ENCODE assay signal across 1 cellular context in the genomic region with DNA sequence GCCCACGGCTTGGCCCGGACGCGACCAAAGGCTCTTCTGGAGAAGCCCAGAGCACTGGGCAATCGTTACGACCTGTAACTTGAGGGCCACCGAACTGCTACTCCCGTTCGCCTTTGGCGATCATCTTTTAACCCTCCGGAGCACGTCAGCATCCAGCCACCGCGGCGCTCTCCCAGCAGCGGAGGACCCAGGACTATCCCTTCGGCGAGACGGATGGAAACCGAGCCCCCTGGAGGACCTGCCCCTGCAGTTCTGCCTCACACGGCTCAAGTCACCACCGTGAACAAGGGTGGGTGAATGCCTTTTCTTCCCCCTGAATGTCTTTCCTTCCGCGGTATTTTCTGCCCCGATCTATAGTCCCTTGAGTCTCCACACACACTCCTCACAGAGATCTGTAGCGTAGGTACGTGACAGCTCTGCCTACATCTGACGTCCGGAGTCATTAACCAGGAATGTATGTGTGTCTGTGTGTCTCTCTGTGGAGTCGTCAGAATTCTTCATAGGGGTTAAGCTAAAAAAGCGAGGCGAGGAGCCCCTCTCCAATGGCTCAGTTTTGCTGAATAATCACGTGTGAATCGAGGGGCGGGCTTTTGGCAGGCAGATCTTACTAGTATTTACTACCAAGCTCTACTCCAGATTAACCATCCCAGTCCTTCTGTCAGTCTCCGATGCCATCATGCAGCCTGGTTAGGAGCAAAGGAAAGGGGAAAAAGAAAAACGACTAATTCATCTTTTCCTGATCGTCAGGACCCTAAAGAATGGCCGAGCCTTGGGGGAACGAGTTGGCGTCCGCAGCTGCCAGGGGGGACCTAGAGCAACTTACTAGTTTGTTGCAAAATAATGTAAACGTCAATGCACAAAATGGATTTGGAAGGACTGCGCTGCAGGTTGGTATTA.
TF ChIP-seq lines count a peak whose summit lies in the region.

A gene (plus strand): TSS at position 635 of the 897 bp plus-strand sequence. CDS start 124 bp downstream, at position 759.

TF ChIP-seq in HepG2, 621 proteins besides CTCF, POLR2A, EP300 and RAD21 (continued from another document and continues in another):
- TF ChIP-seq, protein P1, sequence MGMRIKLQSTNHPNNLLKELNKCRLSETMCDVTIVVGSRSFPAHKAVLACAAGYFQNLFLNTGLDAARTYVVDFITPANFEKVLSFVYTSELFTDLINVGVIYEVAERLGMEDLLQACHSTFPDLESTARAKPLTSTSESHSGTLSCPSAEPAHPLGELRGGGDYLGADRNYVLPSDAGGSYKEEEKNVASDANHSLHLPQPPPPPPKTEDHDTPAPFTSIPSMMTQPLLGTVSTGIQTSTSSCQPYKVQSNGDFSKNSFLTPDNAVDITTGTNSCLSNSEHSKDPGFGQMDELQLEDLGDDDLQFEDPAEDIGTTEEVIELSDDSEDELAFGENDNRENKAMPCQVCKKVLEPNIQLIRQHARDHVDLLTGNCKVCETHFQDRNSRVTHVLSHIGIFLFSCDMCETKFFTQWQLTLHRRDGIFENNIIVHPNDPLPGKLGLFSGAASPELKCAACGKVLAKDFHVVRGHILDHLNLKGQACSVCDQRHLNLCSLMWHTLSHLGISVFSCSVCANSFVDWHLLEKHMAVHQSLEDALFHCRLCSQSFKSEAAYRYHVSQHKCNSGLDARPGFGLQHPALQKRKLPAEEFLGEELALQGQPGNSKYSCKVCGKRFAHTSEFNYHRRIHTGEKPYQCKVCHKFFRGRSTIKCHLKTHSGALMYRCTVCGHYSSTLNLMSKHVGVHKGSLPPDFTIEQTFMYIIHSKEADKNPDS (CRISPR knock-in tag; IDR thresholded peaks at IDR 0.05), result no peak
- TF ChIP-seq ZSCAN21 (CRISPR knock-in tag; IDR thresholded peaks at IDR 0.05; ENCODE audit: borderline replicate concordance) (0 out of 2 replicates have a peak, but pooled peaks have one; percentile 21), IRF2 (CRISPR knock-in tag; IDR thresholded peaks at IDR 0.05) (0 out of 2 replicates have a peak, but pooled peaks have one; percentile 17), POGZ (CRISPR knock-in tag; IDR thresholded peaks at IDR 0.05) (no peak), FOXO1 (CRISPR knock-in tag; IDR thresholded peaks at IDR 0.05) (0 out of 2 replicates have a peak, but pooled peaks have one; percentile 27), KMT2B (CRISPR knock-in tag; IDR thresholded peaks at IDR 0.05) (peak; percentile 71; the same call in 1 of the 2 replicates), ZNF138 (CRISPR knock-in tag; IDR thresholded peaks at IDR 0.05; ENCODE audit: low read depth) (no peak), NFE2 (CRISPR knock-in tag; IDR thresholded peaks at IDR 0.05) (no peak), KDM5A (IDR thresholded peaks at IDR 0.05; ENCODE audit: borderline replicate concordance, low read length) (peak; percentile 37; the same call in 1 of the 2 replicates), CREB1 (IDR thresholded peaks at IDR 0.05) (no peak), CREB1 (CRISPR knock-in tag; IDR thresholded peaks at IDR 0.05) (0 out of 2 replicates have a peak, but pooled peaks have one; percentile 42), ZSCAN31 (CRISPR knock-in tag; IDR thresholded peaks at IDR 0.05; ENCODE audit: low read depth) (peak; percentile 16; the same call in 1 of the 2 replicates), MAFF (IDR thresholded peaks at IDR 0.05; ENCODE audit: low read depth, low read length) (peak; percentile 43; the same call in 1 of the 2 replicates), HMGA1 (CRISPR knock-in tag; conservative IDR thresholded peaks at IDR 0.05) (no peak), RORA (CRISPR knock-in tag; IDR thresholded peaks at IDR 0.05) (no peak), RBM39 (IDR thresholded peaks at IDR 0.05; ENCODE audit: low read depth, low read length, poor library complexity, severe bottlenecking) (no peak), ZMAT3 (CRISPR knock-in tag; conservative IDR thresholded peaks at IDR 0.05) (0 out of 2 replicates have a peak, but pooled peaks have one; percentile 26), HDAC2 (CRISPR knock-in tag; IDR thresholded peaks at IDR 0.05) (no peak), SAP130 (CRISPR knock-in tag; IDR thresholded peaks at IDR 0.05; ENCODE audit: low read depth) (peak; percentile 76), CCDC6 (CRISPR knock-in tag; IDR thresholded peaks at IDR 0.05) (no peak), CEBPB (IDR thresholded peaks at IDR 0.05; ENCODE audit: borderline replicate concordance, low read depth, low read length) (peak; percentile 7; the same call in 1 of the 2 replicates), GTF2F1 (IDR thresholded peaks at IDR 0.05; ENCODE audit: low read length) (no peak), GFI1 (CRISPR knock-in tag; IDR thresholded peaks at IDR 0.05; ENCODE audit: borderline replicate concordance) (no peak), ZBTB20 (CRISPR knock-in tag; IDR thresholded peaks at IDR 0.05; ENCODE audit: borderline replicate concordance, low read depth) (0 out of 2 replicates have a peak, but pooled peaks have one; percentile 39), HOXA3 (CRISPR knock-in tag; IDR thresholded peaks at IDR 0.05) (no peak; the same call in none of the 2 replicates), ARID2 (CRISPR knock-in tag; IDR thresholded peaks at IDR 0.05; ENCODE audit: borderline replicate concordance) (0 out of 2 replicates have a peak, but pooled peaks have one; percentile 26), ZNF460 (CRISPR knock-in tag; IDR thresholded peaks at IDR 0.05; ENCODE audit: borderline replicate concordance) (no peak), ASH2L (IDR thresholded peaks at IDR 0.05; ENCODE audit: insufficient read length, low read depth, low read length) (peak; percentile 42), ZNF292 (CRISPR knock-in tag; IDR thresholded peaks at IDR 0.05; ENCODE audit: borderline replicate concordance, low read depth) (peak; percentile 78), SAFB2 (CRISPR knock-in tag; IDR thresholded peaks at IDR 0.05; ENCODE audit: borderline replicate concordance, low read depth) (no peak), GZF1 (CRISPR knock-in tag; IDR thresholded peaks at IDR 0.05) (no peak), ZNF501 (CRISPR knock-in tag; IDR thresholded peaks at IDR 0.05) (peak; percentile 71; the same call in 1 of the 2 replicates), ZNF616 (CRISPR knock-in tag; IDR thresholded peaks at IDR 0.05; ENCODE audit: low read depth) (peak; percentile 30; the same call in 1 of the 2 replicates), SP2 (CRISPR knock-in tag; IDR thresholded peaks at IDR 0.05) (no peak; the same call in 1 of the 2 replicates), ZNF607 (CRISPR knock-in tag; IDR thresholded peaks at IDR 0.05; ENCODE audit: borderline replicate concordance) (0 out of 2 replicates have a peak, but pooled peaks have one; percentile 23), FOXK1 (CRISPR knock-in tag; IDR thresholded peaks at IDR 0.05; ENCODE audit: borderline replicate concordance, low read depth) (no peak), RAD51 (IDR thresholded peaks at IDR 0.05; ENCODE audit: borderline replicate concordance) (no peak), SMARCE1 (IDR thresholded peaks at IDR 0.05; ENCODE audit: borderline replicate concordance) (no peak), ZNF205 (CRISPR knock-in tag; IDR thresholded peaks at IDR 0.05) (no peak), ZNF572 (CRISPR knock-in tag; IDR thresholded peaks at IDR 0.05) (peak; percentile 67), NRL (CRISPR knock-in tag; IDR thresholded peaks at IDR 0.05; ENCODE audit: borderline replicate concordance) (0 out of 2 replicates have a peak, but pooled peaks have one; percentile 70), MBNL3 (CRISPR knock-in tag; conservative IDR thresholded peaks at IDR 0.05) (no peak), PITX1 (CRISPR knock-in tag; IDR thresholded peaks at IDR 0.05) (0 out of 2 replicates have a peak, but pooled peaks have one; percentile 22), ZNF737 (CRISPR knock-in tag; IDR thresholded peaks at IDR 0.05; ENCODE audit: borderline replicate concordance) (peak; percentile 49; the same call in 1 of the 2 replicates), ZNF30 (CRISPR knock-in tag; IDR thresholded peaks at IDR 0.05) (no peak), ZNF749 (CRISPR knock-in tag; IDR thresholded peaks at IDR 0.05; ENCODE audit: borderline replicate concordance) (no peak), DR1 (CRISPR knock-in tag; IDR thresholded peaks at IDR 0.05) (no peak), NFKB2 (CRISPR knock-in tag; IDR thresholded peaks at IDR 0.05; ENCODE audit: borderline replicate concordance) (no peak)
- TF ChIP-seq, protein P2, sequence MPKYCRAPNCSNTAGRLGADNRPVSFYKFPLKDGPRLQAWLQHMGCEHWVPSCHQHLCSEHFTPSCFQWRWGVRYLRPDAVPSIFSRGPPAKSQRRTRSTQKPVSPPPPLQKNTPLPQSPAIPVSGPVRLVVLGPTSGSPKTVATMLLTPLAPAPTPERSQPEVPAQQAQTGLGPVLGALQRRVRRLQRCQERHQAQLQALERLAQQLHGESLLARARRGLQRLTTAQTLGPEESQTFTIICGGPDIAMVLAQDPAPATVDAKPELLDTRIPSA (CRISPR knock-in tag; IDR thresholded peaks at IDR 0.05; ENCODE audit: borderline replicate concordance), result 0 out of 2 replicates have a peak, but pooled peaks have one; percentile 49
- TF ChIP-seq, protein P3, sequence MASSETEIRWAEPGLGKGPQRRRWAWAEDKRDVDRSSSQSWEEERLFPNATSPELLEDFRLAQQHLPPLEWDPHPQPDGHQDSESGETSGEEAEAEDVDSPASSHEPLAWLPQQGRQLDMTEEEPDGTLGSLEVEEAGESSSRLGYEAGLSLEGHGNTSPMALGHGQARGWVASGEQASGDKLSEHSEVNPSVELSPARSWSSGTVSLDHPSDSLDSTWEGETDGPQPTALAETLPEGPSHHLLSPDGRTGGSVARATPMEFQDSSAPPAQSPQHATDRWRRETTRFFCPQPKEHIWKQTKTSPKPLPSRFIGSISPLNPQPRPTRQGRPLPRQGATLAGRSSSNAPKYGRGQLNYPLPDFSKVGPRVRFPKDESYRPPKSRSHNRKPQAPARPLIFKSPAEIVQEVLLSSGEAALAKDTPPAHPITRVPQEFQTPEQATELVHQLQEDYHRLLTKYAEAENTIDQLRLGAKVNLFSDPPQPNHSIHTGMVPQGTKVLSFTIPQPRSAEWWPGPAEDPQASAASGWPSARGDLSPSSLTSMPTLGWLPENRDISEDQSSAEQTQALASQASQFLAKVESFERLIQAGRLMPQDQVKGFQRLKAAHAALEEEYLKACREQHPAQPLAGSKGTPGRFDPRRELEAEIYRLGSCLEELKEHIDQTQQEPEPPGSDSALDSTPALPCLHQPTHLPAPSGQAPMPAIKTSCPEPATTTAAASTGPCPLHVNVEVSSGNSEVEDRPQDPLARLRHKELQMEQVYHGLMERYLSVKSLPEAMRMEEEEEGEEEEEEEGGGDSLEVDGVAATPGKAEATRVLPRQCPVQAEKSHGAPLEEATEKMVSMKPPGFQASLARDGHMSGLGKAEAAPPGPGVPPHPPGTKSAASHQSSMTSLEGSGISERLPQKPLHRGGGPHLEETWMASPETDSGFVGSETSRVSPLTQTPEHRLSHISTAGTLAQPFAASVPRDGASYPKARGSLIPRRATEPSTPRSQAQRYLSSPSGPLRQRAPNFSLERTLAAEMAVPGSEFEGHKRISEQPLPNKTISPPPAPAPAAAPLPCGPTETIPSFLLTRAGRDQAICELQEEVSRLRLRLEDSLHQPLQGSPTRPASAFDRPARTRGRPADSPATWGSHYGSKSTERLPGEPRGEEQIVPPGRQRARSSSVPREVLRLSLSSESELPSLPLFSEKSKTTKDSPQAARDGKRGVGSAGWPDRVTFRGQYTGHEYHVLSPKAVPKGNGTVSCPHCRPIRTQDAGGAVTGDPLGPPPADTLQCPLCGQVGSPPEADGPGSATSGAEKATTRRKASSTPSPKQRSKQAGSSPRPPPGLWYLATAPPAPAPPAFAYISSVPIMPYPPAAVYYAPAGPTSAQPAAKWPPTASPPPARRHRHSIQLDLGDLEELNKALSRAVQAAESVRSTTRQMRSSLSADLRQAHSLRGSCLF (CRISPR knock-in tag; IDR thresholded peaks at IDR 0.05; ENCODE audit: borderline replicate concordance), result no peak
- TF ChIP-seq, protein P4, sequence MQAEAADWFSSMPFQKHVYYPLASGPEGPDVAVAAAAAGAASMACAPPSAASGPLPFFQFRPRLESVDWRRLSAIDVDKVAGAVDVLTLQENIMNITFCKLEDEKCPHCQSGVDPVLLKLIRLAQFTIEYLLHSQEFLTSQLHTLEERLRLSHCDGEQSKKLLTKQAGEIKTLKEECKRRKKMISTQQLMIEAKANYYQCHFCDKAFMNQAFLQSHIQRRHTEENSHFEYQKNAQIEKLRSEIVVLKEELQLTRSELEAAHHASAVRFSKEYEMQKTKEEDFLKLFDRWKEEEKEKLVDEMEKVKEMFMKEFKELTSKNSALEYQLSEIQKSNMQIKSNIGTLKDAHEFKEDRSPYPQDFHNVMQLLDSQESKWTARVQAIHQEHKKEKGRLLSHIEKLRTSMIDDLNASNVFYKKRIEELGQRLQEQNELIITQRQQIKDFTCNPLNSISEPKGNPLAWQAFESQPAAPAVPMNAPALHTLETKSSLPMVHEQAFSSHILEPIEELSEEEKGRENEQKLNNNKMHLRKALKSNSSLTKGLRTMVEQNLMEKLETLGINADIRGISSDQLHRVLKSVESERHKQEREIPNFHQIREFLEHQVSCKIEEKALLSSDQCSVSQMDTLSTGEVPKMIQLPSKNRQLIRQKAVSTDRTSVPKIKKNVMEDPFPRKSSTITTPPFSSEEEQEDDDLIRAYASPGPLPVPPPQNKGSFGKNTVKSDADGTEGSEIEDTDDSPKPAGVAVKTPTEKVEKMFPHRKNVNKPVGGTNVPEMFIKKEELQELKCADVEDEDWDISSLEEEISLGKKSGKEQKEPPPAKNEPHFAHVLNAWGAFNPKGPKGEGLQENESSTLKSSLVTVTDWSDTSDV (CRISPR knock-in tag; IDR thresholded peaks at IDR 0.05), result 0 out of 2 replicates have a peak, but pooled peaks have one; percentile 36
- TF ChIP-seq, protein P5, sequence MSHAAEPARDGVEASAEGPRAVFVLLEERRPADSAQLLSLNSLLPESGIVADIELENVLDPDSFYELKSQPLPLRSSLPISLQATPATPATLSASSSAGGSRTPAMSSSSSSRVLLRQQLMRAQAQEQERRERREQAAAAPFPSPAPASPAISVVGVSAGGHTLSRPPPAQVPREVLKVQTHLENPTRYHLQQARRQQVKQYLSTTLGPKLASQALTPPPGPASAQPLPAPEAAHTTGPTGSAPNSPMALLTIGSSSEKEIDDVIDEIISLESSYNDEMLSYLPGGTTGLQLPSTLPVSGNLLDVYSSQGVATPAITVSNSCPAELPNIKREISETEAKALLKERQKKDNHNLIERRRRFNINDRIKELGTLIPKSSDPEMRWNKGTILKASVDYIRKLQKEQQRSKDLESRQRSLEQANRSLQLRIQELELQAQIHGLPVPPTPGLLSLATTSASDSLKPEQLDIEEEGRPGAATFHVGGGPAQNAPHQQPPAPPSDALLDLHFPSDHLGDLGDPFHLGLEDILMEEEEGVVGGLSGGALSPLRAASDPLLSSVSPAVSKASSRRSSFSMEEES (CRISPR knock-in tag; IDR thresholded peaks at IDR 0.05), result peak; percentile 12; the same call in 1 of the 2 replicates
